17 cellular contexts compared by ENCODE assay signal in genomic region chr14:68590233-68590535, GRCh38.
DNase-seq lines count a peak whose midpoint lies in the region; ATAC-seq, FAIRE-seq and TF ChIP-seq lines count a peak whose summit lies in the region.
"Had no signal": no experiment of that assay in that cellular context is flagged by ENCODE, and none has a peak within 500 bp of the region (broad histone marks: within the 10 kb centered on the region; RNA-seq: fewer than 3 reads in every experiment).

No MANE protein-coding gene starts in this region.

- H3K4me1 ChIP-seq in heart right ventricle, result peaks cover 17 to 55% (median 38%) of the 10 kb centered on the region in 9 donors
- H3K4me1 ChIP-seq in lower lobe of right lung, result peaks cover 28% of the 10 kb centered on the region
- H3K4me1 ChIP-seq in rectal smooth muscle tissue (ENCODE audit: control insufficient read depth, insufficient read depth, low read length), result peaks cover 61% of the 10 kb centered on the region

- no peak overlapping the region for H3K4me3 ChIP-seq in heart right ventricle
- H3K4me3 ChIP-seq in lower lobe of right lung, result no peak overlapping the region
- H3K4me3 ChIP-seq in rectal smooth muscle tissue (ENCODE audit: low read length), result no peak overlapping the region

- H3K27me3 ChIP-seq in heart right ventricle, result no peaks in the 10 kb centered on the region
- no peaks in the 10 kb centered on the region for H3K27me3 ChIP-seq in lower lobe of right lung (ENCODE audit: low read depth)
- H3K27me3 ChIP-seq in rectal smooth muscle tissue (ENCODE audit: control insufficient read depth, insufficient read depth, low read length), result no peaks in the 10 kb centered on the region

- no peak overlapping the region for H3K9ac ChIP-seq in rectal smooth muscle tissue (ENCODE audit: low read length)

- 98% methylated on average over 3 of the region's 3 CpGs for WGBS in heart right ventricle, 2 donors

- H3K36me3 ChIP-seq in heart right ventricle (no peaks in the 10 kb centered on the region), lower lobe of right lung (no peaks in the 10 kb centered on the region), rectal smooth muscle tissue (ENCODE audit: control insufficient read depth, insufficient read depth, low read length) (no peaks in the 10 kb centered on the region)

- no peak for ATAC-seq in heart right ventricle
- no peak for ATAC-seq in lower lobe of right lung
- ATAC-seq: activated T-cell treated with anti-CD3 and anti-CD28 coated beads, Interleukin-2, amount 50 U/mL, for 4 hours; stimulated activated naive B cell treated with anti-CD40 and anti-IgM and Interleukin-4, amounts not matched to agents 10 μg/mL and 1 μg/mL and 100 μg/mL, for 72 hours had no signal

- H3K36me3 Mint-ChIP-seq in HFFc6 (ENCODE audit: low read depth), result no peaks in the 10 kb centered on the region

- peaks cover 52% of the 10 kb centered on the region for H3K4me1 Mint-ChIP-seq in HFFc6 (ENCODE audit: low read depth)

- intact Hi-C loops in heart right ventricle (cut with DNase I), result no loop called here
- intact Hi-C loops in cardiac septum (cut with DNase I), result no loop called here
- intact Hi-C loops in lower lobe of right lung (cut with DNase I), result no loop called here

- H3K4me3 Mint-ChIP-seq in HFFc6, result no peak overlapping the region
- H3K4me3 Mint-ChIP-seq: activated T-cell treated with anti-CD3 and anti-CD28 coated beads, Interleukin-2, amount 50 U/mL, for 4 hours; stimulated activated naive B cell treated with anti-CD40 and anti-IgM and Interleukin-4, amounts not matched to agents 10 μg/mL and 1 μg/mL and 100 μg/mL, for 72 hours had no signal

- no peak for TF ChIP-seq CTCF in heart right ventricle (IDR thresholded peaks at IDR 0.05)
- TF ChIP-seq CTCF in lower lobe of right lung (IDR thresholded peaks at IDR 0.05), result no peak
- TF ChIP-seq CTCF in HFFc6 (IDR thresholded peaks at IDR 0.05), result no peak

- peaks cover 1% of the 10 kb centered on the region; the same call in 1 of the 2 replicates for H3K27me3 Mint-ChIP-seq in HFFc6 (ENCODE audit: insufficient read depth)
- H3K27me3 Mint-ChIP-seq: stimulated activated naive B cell treated with anti-CD40 and anti-IgM and Interleukin-4, amounts not matched to agents 10 μg/mL and 1 μg/mL and 100 μg/mL, for 72 hours had no signal

- H3K9me3 Mint-ChIP-seq in HFFc6, result no peaks in the 10 kb centered on the region
- H3K9me3 Mint-ChIP-seq: activated T-cell treated with anti-CD3 and anti-CD28 coated beads, Interleukin-2, amount 50 U/mL, for 4 hours; stimulated activated naive B cell treated with anti-CD40 and anti-IgM and Interleukin-4, amounts not matched to agents 10 μg/mL and 1 μg/mL and 100 μg/mL, for 72 hours had no signal

- FAIRE-seq in urothelium cell line (lab: Jason Lieb, UNC), result peak; percentile 37

- no peak overlapping the region; the same call in 1 of the 2 replicates for H3K27ac Mint-ChIP-seq in HFFc6
- H3K27ac Mint-ChIP-seq: stimulated activated naive B cell treated with anti-CD40 and anti-IgM and Interleukin-4, amounts not matched to agents 10 μg/mL and 1 μg/mL and 100 μg/mL, for 72 hours had no signal

- DNase-seq in heart right ventricle, result no peak
- DNase-seq in cardiac septum (ENCODE audit: low spot score), result no peak
- no peak for DNase-seq in lower lobe of right lung
- DNase-seq in urothelium cell line (ENCODE audit: low spot score), result no peak
- no peak for DNase-seq in NCI-H2227 (lab: John Stamatoyannopoulos, UW; ENCODE audit: unreplicated experiment)
- DNase-seq in HFFc6, result no peak
- DNase-seq in effector CD8-positive, alpha-beta T cell (lab: John Stamatoyannopoulos, UW), result no peak
- DNase-seq: activated CD4-positive, alpha-beta T cell treated with anti-CD3 and anti-CD28 coated beads, Interleukin-2, amount 50 U/mL, for 4 hours; activated T-cell treated with anti-CD3 and anti-CD28 coated beads, Interleukin-2, amount 50 U/mL, for 4 hours; COR-L47; head of caudate nucleus; KG1; NCI-H1417 treated with DMSO at 0.1 percent for 48 hours; NCI-H446 treated with DMSO at 0.1 percent for 48 hours; stimulated activated naive B cell treated with anti-CD40 and anti-IgM and Interleukin-4, amounts not matched to agents 10 μg/mL and 1 μg/mL and 100 μg/mL, for 72 hours had no signal

- H3K9me3 ChIP-seq in heart right ventricle (no peaks in the 10 kb centered on the region), lower lobe of right lung (no peaks in the 10 kb centered on the region)

- peak overlapping the region; percentile 1 to 80 (median 62) for H3K27ac ChIP-seq in heart right ventricle
- peak overlapping the region; percentile 42 for H3K27ac ChIP-seq in lower lobe of right lung
- H3K27ac ChIP-seq in rectal smooth muscle tissue (ENCODE audit: low read depth, low read length), result peak overlapping the region; percentile 89
- H3K27ac ChIP-seq: HL-60 had no signal
